32 cellular contexts compared by ENCODE assay signal in genomic region chr7:47962262-47962661, GRCh38.
"Had no signal": no experiment of that assay in that cellular context is flagged by ENCODE, and none has a peak within 500 bp of the region (broad histone marks: within the 10 kb centered on the region; RNA-seq: fewer than 3 reads in every experiment).

No MANE protein-coding gene starts in this region.

- H3K27ac Mint-ChIP-seq: activated CD4-positive, alpha-beta memory T cell treated with anti-CD3 and anti-CD28 coated beads, Interleukin-2, amount 10 ng/mL, durations not matched to agents 7 days and 5 days; activated naive CD4-positive, alpha-beta T cell treated with anti-CD3 and anti-CD28 coated beads for 36 hours; brain; T-helper 1 cell treated with Interleukin-12 subunit alpha and Interleukin-12 subunit beta and Interleukin-4 antibody, amounts not matched to agents 30 μg/mL and 1 μg/mL, for 36 hours; WTC11 had no signal

- H3K9me3 Mint-ChIP-seq: activated CD4-positive, alpha-beta memory T cell treated with anti-CD3 and anti-CD28 coated beads, Interleukin-2, amount 10 ng/mL, durations not matched to agents 7 days and 5 days; central memory CD8-positive, alpha-beta T cell; T-helper 1 cell treated with Interleukin-12 subunit alpha and Interleukin-12 subunit beta and Interleukin-4 antibody, amounts not matched to agents 30 μg/mL and 1 μg/mL, for 36 hours had no signal

- H3K4me3 ChIP-seq: MG63, SJCRH30 had no signal

- H3K4me3 Mint-ChIP-seq: activated CD4-positive, alpha-beta memory T cell treated with anti-CD3 and anti-CD28 coated beads, Interleukin-2, amount 10 ng/mL, durations not matched to agents 7 days and 5 days; activated naive CD4-positive, alpha-beta T cell treated with anti-CD3 and anti-CD28 coated beads for 36 hours; activated naive CD8-positive, alpha-beta T cell; brain; central memory CD8-positive, alpha-beta T cell; T-helper 1 cell treated with Interleukin-12 subunit alpha and Interleukin-12 subunit beta and Interleukin-4 antibody, amounts not matched to agents 30 μg/mL and 1 μg/mL, for 36 hours; WTC11 had no signal

- ATAC-seq: Panc1, SK-N-SH treated with all-trans-retinoic acid at 6 μM for 48 hours, WTC11 had no signal

- H3K4me1 Mint-ChIP-seq: activated CD4-positive, alpha-beta memory T cell treated with anti-CD3 and anti-CD28 coated beads, Interleukin-2, amount 10 ng/mL, durations not matched to agents 7 days and 5 days; brain; WTC11 had no signal

- DNase-seq: activated CD4-positive, alpha-beta memory T cell treated with anti-CD3 and anti-CD28 coated beads, Interleukin-2, amount 10 ng/mL, durations not matched to agents 7 days and 5 days; activated CD4-positive, alpha-beta T cell treated with anti-CD3 and anti-CD28 coated beads for 1 hour; activated CD4-positive, alpha-beta T cell treated with anti-CD3 and anti-CD28 coated beads, Interleukin-2, amount 50 U/mL, for 1 hour; activated CD8-positive, alpha-beta memory T cell treated with anti-CD3 and anti-CD28 coated beads, Interleukin-2, amount 50 U/mL, for 48 hours; activated gamma-delta T cell; activated naive CD4-positive, alpha-beta T cell treated with anti-CD3 and anti-CD28 coated beads for 36 hours; activated T-cell treated with anti-CD3 and anti-CD28 coated beads, Interleukin-2, amount 50 U/mL, for 1 hour; amygdala; MG63; MV-4-11; NCI-H1092 treated with DMSO at 0.1 percent for 48 hours; NCI-H1417 treated with DMSO at 0.1 percent for 48 hours; NCI-H1694; NCI-H2029; NCI-H2107; NCI-H2171 treated with DMSO at 0.1 percent for 48 hours; NCI-H345; NCI-H510A treated with DMSO at 0.1 percent for 48 hours; NCI-H69; NK-92 treated with Interleukin-12 subunit alpha and Interleukin-12 subunit beta, amount 100 ng/mL, for 24 hours; OCI-M1; Right ventricle myocardium superior; RPMI8226; SJCRH30; T-helper 9 cell had no signal

- H3K9me3 ChIP-seq: MG63 had no signal

- H3K27me3 ChIP-seq: MG63, SJCRH30 had no signal

- H3K4me1 ChIP-seq: SJCRH30 had no signal

- H3K27ac ChIP-seq: SJCRH30 had no signal

- H3K27me3 Mint-ChIP-seq: activated CD4-positive, alpha-beta memory T cell treated with anti-CD3 and anti-CD28 coated beads, Interleukin-2, amount 10 ng/mL, durations not matched to agents 7 days and 5 days; activated naive CD8-positive, alpha-beta T cell; brain; central memory CD8-positive, alpha-beta T cell had no signal
